16 cellular contexts compared by ENCODE assay signal in the genomic region with DNA sequence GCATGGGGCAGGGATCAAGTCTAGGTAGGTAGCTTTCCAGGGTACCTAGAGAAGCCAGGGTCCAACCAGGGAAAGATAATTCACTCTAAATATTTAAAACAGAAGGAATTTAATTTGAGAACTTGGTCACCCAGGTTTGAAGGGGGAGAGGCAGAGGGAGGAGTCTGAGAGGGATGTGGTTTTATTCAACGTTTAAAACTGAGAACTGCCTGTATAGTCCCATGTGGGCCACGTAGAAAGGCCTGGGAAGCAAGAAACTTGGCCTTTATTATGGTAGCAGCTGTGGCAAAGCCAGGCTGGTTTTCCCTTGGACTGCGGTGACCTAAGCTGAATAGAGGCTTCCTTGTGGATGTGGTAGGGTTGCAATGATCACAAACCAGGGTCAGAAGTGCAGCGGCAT. TPM values are rescaled to one million over a fixed set of nuclear protein-coding genes. Genes with fewer than 3 reads are reported as not detected.
A peak's percentile ranks its signal among the peaks of the same experiment; 100 is the strongest.
DNase-seq lines count a peak whose midpoint lies in the region; ATAC-seq, FAIRE-seq and TF ChIP-seq lines count a peak whose summit lies in the region.
"Had no signal": no experiment of that assay in that cellular context is flagged by ENCODE, and none has a peak within 500 bp of the region (broad histone marks: within the 10 kb centered on the region; RNA-seq: fewer than 3 reads in every experiment).

No MANE protein-coding gene starts in this region.

- H3K27ac Mint-ChIP-seq in activated CD4-positive, alpha-beta T cell treated with anti-CD3 and anti-CD28 coated beads, Interleukin-2, amount 10 ng/mL, durations not matched to agents 24 days and 14 days = peak overlapping the region; percentile 52
- H3K27ac Mint-ChIP-seq in activated T-helper 17 cell treated with anti-CD3 and anti-CD28 coated beads, Interleukin-2, amount 50 U/mL, for 72 hours = no peak overlapping the region
- H3K27ac Mint-ChIP-seq: endodermal cell had no signal

- H3K27ac ChIP-seq in small intestine (ENCODE audit: low read depth in 1 of 2, low read length in 1 of 2) (no peak overlapping the region), foreskin keratinocyte (no peak overlapping the region)
- H3K27ac ChIP-seq: cardiac muscle cell, WERI-Rb-1 had no signal

- H3K36me3 Mint-ChIP-seq in activated CD4-positive, alpha-beta T cell treated with anti-CD3 and anti-CD28 coated beads, Interleukin-2, amount 10 ng/mL, durations not matched to agents 24 days and 14 days (ENCODE audit: low read depth) = no peaks in the 10 kb centered on the region
- H3K36me3 Mint-ChIP-seq in activated T-helper 17 cell treated with anti-CD3 and anti-CD28 coated beads, Interleukin-2, amount 50 U/mL, for 72 hours (ENCODE audit: low read depth) = no peaks in the 10 kb centered on the region

- no peaks in the 10 kb centered on the region for H3K9me2 ChIP-seq in Loucy (replicated peaks; ENCODE audit: low read depth, low read length)

- peaks cover 61% of the 10 kb centered on the region for H3K4me1 Mint-ChIP-seq in activated CD4-positive, alpha-beta T cell treated with anti-CD3 and anti-CD28 coated beads, Interleukin-2, amount 10 ng/mL, durations not matched to agents 24 days and 14 days
- H3K4me1 Mint-ChIP-seq in activated T-helper 17 cell treated with anti-CD3 and anti-CD28 coated beads, Interleukin-2, amount 50 U/mL, for 72 hours = peaks cover 35% of the 10 kb centered on the region

- no peaks in the 10 kb centered on the region for H3F3A ChIP-seq in Loucy (ENCODE audit: low read depth)

- H3K4me1 ChIP-seq in Loucy (ENCODE audit: insufficient read depth, low read length, poor library complexity, severe bottlenecking) = peaks cover 61% of the 10 kb centered on the region
- H3K4me1 ChIP-seq in small intestine (ENCODE audit: control insufficient read depth in 2 of 2, insufficient read depth in 1 of 2, low read depth in 1 of 2, low read length in 1 of 2) = peaks cover 0 to 3% of the 10 kb centered on the region in 2 donors
- no peaks in the 10 kb centered on the region for H3K4me1 ChIP-seq in foreskin keratinocyte

- WGBS in small intestine, 3 donors = 63 to 64% (median 63%) methylated on average over 4 of the region's 4 CpGs

- H3K4me2 ChIP-seq in Loucy (ENCODE audit: low read depth, low read length, poor library complexity, severe bottlenecking) = peak overlapping the region; percentile 79
- H3K4me2 ChIP-seq: smooth muscle cell had no signal

- DNase-seq in activated CD4-positive, alpha-beta T cell treated with anti-CD3 and anti-CD28 coated beads, Interleukin-2, amount 10 ng/mL, durations not matched to agents 24 days and 14 days = peak; percentile 74
- DNase-seq in activated CD4-positive, alpha-beta T cell treated with anti-CD3 and anti-CD28 coated beads, Interleukin-2, amount 50 U/mL, for 4 hours = no peak
- DNase-seq in small intestine (peak; percentile 23), UCSD-AML1 (lab: John Stamatoyannopoulos, UW; ENCODE audit: unreplicated experiment) (no peak), foreskin keratinocyte (no peak), superior temporal gyrus (ENCODE audit: extremely low spot score) (no peak)
- DNase-seq: activated effector memory CD4-positive, alpha-beta T cell treated with Interleukin-2 at 50 U/mL for 16 hours; endodermal cell; foreskin fibroblast; NCI-H2171 treated with DMSO at 0.1 percent for 48 hours; WERI-Rb-1 had no signal

- ATAC-seq in activated T-helper 17 cell treated with anti-CD3 and anti-CD28 coated beads, Interleukin-2, amount 50 U/mL, for 72 hours (replicated peaks) = peak; percentile 76
- ATAC-seq in foreskin keratinocyte = no peak

- H3K27me3 Mint-ChIP-seq in activated CD4-positive, alpha-beta T cell treated with anti-CD3 and anti-CD28 coated beads, Interleukin-2, amount 10 ng/mL, durations not matched to agents 24 days and 14 days = no peaks in the 10 kb centered on the region
- no peaks in the 10 kb centered on the region for H3K27me3 Mint-ChIP-seq in activated T-helper 17 cell treated with anti-CD3 and anti-CD28 coated beads, Interleukin-2, amount 50 U/mL, for 72 hours

- no peaks in the 10 kb centered on the region for H3K79me2 ChIP-seq in Loucy (ENCODE audit: insufficient read depth, low read length)

- peak overlapping the region; percentile 54 for H3K4me3 Mint-ChIP-seq in activated CD4-positive, alpha-beta T cell treated with anti-CD3 and anti-CD28 coated beads, Interleukin-2, amount 10 ng/mL, durations not matched to agents 24 days and 14 days
- peak overlapping the region; percentile 56 for H3K4me3 Mint-ChIP-seq in activated T-helper 17 cell treated with anti-CD3 and anti-CD28 coated beads, Interleukin-2, amount 50 U/mL, for 72 hours
- H3K4me3 Mint-ChIP-seq: endodermal cell had no signal

- H3K36me3 ChIP-seq in Loucy (ENCODE audit: insufficient read depth, low read length) = no peaks in the 10 kb centered on the region
- H3K36me3 ChIP-seq in small intestine (ENCODE audit: control insufficient read depth in 2 of 2, insufficient read depth in 2 of 2, low read length in 2 of 2) = no peaks in the 10 kb centered on the region
- H3K36me3 ChIP-seq: cardiac muscle cell, WERI-Rb-1 had no signal

- H3K9ac ChIP-seq in Loucy (ENCODE audit: low read depth, low read length, poor library complexity, severe bottlenecking) = peak overlapping the region; percentile 36

- H3K4me3 ChIP-seq in Loucy (ENCODE audit: low read length, poor library complexity, severe bottlenecking) (peak overlapping the region; percentile 65), small intestine (ENCODE audit: low read depth in 1 of 2, low read length in 2 of 2) (no peak overlapping the region)
- H3K4me3 ChIP-seq: cardiac muscle cell, smooth muscle cell had no signal

- FAIRE-seq in small intestine (lab: Jason Lieb, UNC) = no peak
- FAIRE-seq: A204.1 had no signal

- intact Hi-C loops in activated CD4-positive, alpha-beta T cell treated with anti-CD3 and anti-CD28 coated beads, Interleukin-2, amount 10 ng/mL, durations not matched to agents 24 days and 14 days (cut with micrococcal nuclease) = no loop called here

- H3K27me3 ChIP-seq in Loucy (ENCODE audit: insufficient read depth, low read length, poor library complexity, severe bottlenecking) = no peaks in the 10 kb centered on the region
- H3K27me3 ChIP-seq in small intestine (ENCODE audit: control insufficient read depth in 2 of 2, insufficient read depth in 2 of 2, low read length in 2 of 2) = no peaks in the 10 kb centered on the region
- H3K27me3 ChIP-seq in foreskin keratinocyte = no peaks in the 10 kb centered on the region
- H3K27me3 ChIP-seq: cardiac muscle cell had no signal

- no peaks in the 10 kb centered on the region for H4K20me1 ChIP-seq in Loucy (ENCODE audit: insufficient read depth, low read length, poor library complexity, severe bottlenecking)

- peaks cover 8% of the 10 kb centered on the region for H3K9me3 Mint-ChIP-seq in activated CD4-positive, alpha-beta T cell treated with anti-CD3 and anti-CD28 coated beads, Interleukin-2, amount 10 ng/mL, durations not matched to agents 24 days and 14 days
- no peaks in the 10 kb centered on the region for H3K9me3 Mint-ChIP-seq in activated T-helper 17 cell treated with anti-CD3 and anti-CD28 coated beads, Interleukin-2, amount 50 U/mL, for 72 hours
- H3K9me3 Mint-ChIP-seq: endodermal cell had no signal

- TF ChIP-seq CTCF in Loucy (conservative IDR thresholded peaks at IDR 0.05; ENCODE audit: low read length) (no peak), foreskin keratinocyte (conservative IDR thresholded peaks at IDR 0.05) (no peak)

- no peak overlapping the region for H2AFZ ChIP-seq in Loucy (ENCODE audit: low read length)

- H3K9me3 ChIP-seq in Loucy (ENCODE audit: insufficient read depth, low read depth, low read length) (no peaks in the 10 kb centered on the region), small intestine (ENCODE audit: control insufficient read depth, low read depth) (no peaks in the 10 kb centered on the region)

RNA-seq across cellular contexts. Expression of gene DUSP10, which starts 42.0 kb away (rescaled TPM):
- 13.5 and 14.6 TPM in 2 replicates for total RNA-seq in activated CD4-positive, alpha-beta T cell treated with anti-CD3 and anti-CD28 coated beads, Interleukin-2, amount 10 ng/mL, durations not matched to agents 24 days and 14 days
- 10 to 100 TPM in 1 of 2 donors, 1 to 10 TPM in 1; 8.2 to 11.7 TPM for total RNA-seq in activated T-helper 17 cell treated with anti-CD3 and anti-CD28 coated beads, Interleukin-2, amount 50 U/mL, for 72 hours
- polyA plus RNA-seq in small intestine (1 to 10 TPM; 1.1 to 2.8 (median 1.4) TPM), foreskin keratinocyte (7.1 and 7.3 TPM in 2 replicates)
- 12.8 and 18.3 TPM in 2 replicates for total RNA-seq in foreskin keratinocyte

Comparison
In these comparisons a context has a peak if more than half of its experiments do, and no peak if none do; other contexts are left out.
1. DNase-seq: peak in activated CD4-positive, alpha-beta T cell treated with anti-CD3 and anti-CD28 coated beads, Interleukin-2, amount 10 ng/mL, durations not matched to agents 24 days and 14 days (single experiment) and small intestine (single experiment); none in activated CD4-positive, alpha-beta T cell treated with anti-CD3 and anti-CD28 coated beads, Interleukin-2, amount 50 U/mL, for 4 hours (0 of 2), UCSD-AML1 (single experiment), foreskin keratinocyte (0 of 2) and superior temporal gyrus (single experiment).